In genomic region chrX:100477949-100478348, GRCh38 we compare ENCODE assay signal across 20 cellular contexts.
"Had no signal": no experiment of that assay in that cellular context is flagged by ENCODE, and none has a peak within 500 bp of the region (broad histone marks: within the 10 kb centered on the region; RNA-seq: fewer than 3 reads in every experiment).

No MANE protein-coding gene starts in this region.

- H3K4me3 Mint-ChIP-seq: immature natural killer cell; mesothelial cell of epicardium; natural killer cell; neural progenitor cell; stimulated activated naive B cell treated with anti-CD40 and anti-IgM and Interleukin-4, amounts not matched to agents 10 μg/mL and 1 μg/mL and 100 μg/mL, for 72 hours; stimulated activated naive CD8-positive, alpha-beta T cell treated with anti-CD3 and anti-CD28 coated beads, Interleukin-15, amount 100 ng/mL, for 72 hours had no signal

- H3K36me3 ChIP-seq: cardiac muscle cell, esophagus squamous epithelium, neural progenitor cell, ovary, right lobe of liver, spleen, thoracic aorta, transverse colon had no signal

- H3K4me2 ChIP-seq: neural progenitor cell had no signal

- H3K27me3 ChIP-seq: cardiac muscle cell, esophagus squamous epithelium, foreskin keratinocyte, neural progenitor cell, ovary, right lobe of liver, spleen, transverse colon had no signal

- H3K36me3 Mint-ChIP-seq: immature natural killer cell; mesothelial cell of epicardium; natural killer cell; neural progenitor cell; stimulated activated naive B cell treated with anti-CD40 and anti-IgM and Interleukin-4, amounts not matched to agents 10 μg/mL and 1 μg/mL and 100 μg/mL, for 72 hours had no signal

- H3K9ac ChIP-seq: neural progenitor cell had no signal

- H3K9me3 Mint-ChIP-seq: stimulated activated naive CD8-positive, alpha-beta T cell treated with anti-CD3 and anti-CD28 coated beads, Interleukin-15, amount 100 ng/mL, for 72 hours had no signal

- H3K4me1 Mint-ChIP-seq: immature natural killer cell; mesothelial cell of epicardium; natural killer cell; stimulated activated naive B cell treated with anti-CD40 and anti-IgM and Interleukin-4, amounts not matched to agents 10 μg/mL and 1 μg/mL and 100 μg/mL, for 72 hours; stimulated activated naive CD8-positive, alpha-beta T cell treated with anti-CD3 and anti-CD28 coated beads, Interleukin-15, amount 100 ng/mL, for 72 hours had no signal

- ATAC-seq: foreskin keratinocyte; natural killer cell; right lobe of liver; stimulated activated naive B cell treated with anti-CD40 and anti-IgM and Interleukin-4, amounts not matched to agents 10 μg/mL and 1 μg/mL and 100 μg/mL, for 72 hours; stimulated activated naive CD8-positive, alpha-beta T cell treated with anti-CD3 and anti-CD28 coated beads, Interleukin-15, amount 100 ng/mL, for 72 hours had no signal

- H3K27ac ChIP-seq: cardiac muscle cell, esophagus squamous epithelium, foreskin keratinocyte, neural progenitor cell, ovary, right lobe of liver, spleen, thoracic aorta, transverse colon had no signal

- H3K27ac Mint-ChIP-seq: immature natural killer cell; mesothelial cell of epicardium; natural killer cell; neural progenitor cell; stimulated activated naive B cell treated with anti-CD40 and anti-IgM and Interleukin-4, amounts not matched to agents 10 μg/mL and 1 μg/mL and 100 μg/mL, for 72 hours; stimulated activated naive CD8-positive, alpha-beta T cell treated with anti-CD3 and anti-CD28 coated beads, Interleukin-15, amount 100 ng/mL, for 72 hours had no signal

- DNase-seq: cerebellar nuclear complex; dermis blood vessel endothelial cell; esophagus squamous epithelium; foreskin keratinocyte; immature natural killer cell; natural killer cell; nucleus accumbens; ovary; right lobe of liver; spleen; stimulated activated CD4-positive, alpha-beta T cell treated with anti-CD3 and anti-CD28 coated beads, Interleukin-15, amount 100 ng/mL, for 24 hours; stimulated activated CD4-positive, alpha-beta T cell treated with anti-CD3 and anti-CD28 coated beads, Interleukin-2, amount 100 ng/mL, for 24 hours; stimulated activated CD4-positive, alpha-beta T cell treated with anti-CD3 and anti-CD28 coated beads, Interleukin-4, amount 100 ng/mL, for 4 hours; stimulated activated naive B cell treated with anti-CD40 and anti-IgM and Interleukin-4, amounts not matched to agents 10 μg/mL and 1 μg/mL and 100 μg/mL, for 72 hours; stimulated activated naive CD8-positive, alpha-beta T cell treated with anti-CD3 and anti-CD28 coated beads, Interleukin-15, amount 100 ng/mL, for 72 hours; transverse colon had no signal

- H3K27me3 Mint-ChIP-seq: stimulated activated naive B cell treated with anti-CD40 and anti-IgM and Interleukin-4, amounts not matched to agents 10 μg/mL and 1 μg/mL and 100 μg/mL, for 72 hours; stimulated activated naive CD8-positive, alpha-beta T cell treated with anti-CD3 and anti-CD28 coated beads, Interleukin-15, amount 100 ng/mL, for 72 hours had no signal

- H3K4me1 ChIP-seq: esophagus squamous epithelium, foreskin keratinocyte, neural progenitor cell, right lobe of liver, spleen, transverse colon had no signal

- H3K4me3 ChIP-seq: cardiac muscle cell, esophagus squamous epithelium, neural progenitor cell, ovary, right lobe of liver, spleen, thoracic aorta, transverse colon had no signal

- H3K9me3 ChIP-seq: esophagus squamous epithelium, ovary, right lobe of liver, thoracic aorta, transverse colon had no signal

- H2AFZ ChIP-seq: neural progenitor cell had no signal
